In the genomic region with DNA sequence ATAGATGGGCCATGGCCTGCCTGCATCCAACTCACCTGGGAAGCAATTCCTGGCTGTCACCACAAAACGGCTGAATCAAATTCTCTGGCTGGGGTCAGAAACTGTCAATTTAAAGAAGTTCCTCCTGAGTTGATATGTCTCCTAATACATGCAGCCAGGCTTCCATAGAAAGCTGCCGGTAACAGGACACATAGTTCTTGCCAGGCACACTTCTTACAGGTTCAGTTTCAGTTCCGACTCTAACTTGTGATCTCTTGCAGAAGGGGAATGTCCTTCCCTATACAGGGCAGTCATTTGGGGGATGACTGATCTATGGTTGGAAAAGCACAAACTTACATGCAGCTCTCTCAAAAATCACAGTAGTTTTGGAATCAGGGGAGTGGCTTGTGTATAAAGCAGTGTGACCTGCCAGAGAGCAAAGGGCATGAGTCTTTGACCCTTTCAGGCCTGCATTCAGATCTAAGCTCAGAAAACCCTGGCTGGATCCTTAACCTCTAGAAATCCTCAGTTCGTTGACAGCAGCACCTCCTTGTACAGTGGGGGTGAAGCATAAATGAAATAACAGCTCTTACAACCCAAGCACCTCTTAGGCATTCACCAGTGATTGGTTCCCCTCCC, we compare ENCODE assay signal across 19 cellular contexts.
"Had no signal": no experiment of that assay in that cellular context is flagged by ENCODE, and none has a peak within 500 bp of the region (broad histone marks: within the 10 kb centered on the region; RNA-seq: fewer than 3 reads in every experiment).

No MANE protein-coding gene starts in this region.

- H3K4me1 ChIP-seq: colonic mucosa, neural progenitor cell had no signal

- ATAC-seq: activated T-cell treated with anti-CD3 and anti-CD28 coated beads, Interleukin-2, amount 50 U/mL, for 72 hours; heart right ventricle; naive thymus-derived CD8-positive, alpha-beta T cell; stimulated activated memory B cell treated with anti-CD40 and anti-IgM and Interleukin-4, amounts not matched to agents 10 μg/mL and 1 μg/mL and 100 μg/mL, for 72 hours had no signal

- H3K36me3 ChIP-seq: colonic mucosa, heart right ventricle, neural progenitor cell, sigmoid colon had no signal

- H3K9me3 ChIP-seq: colonic mucosa, heart right ventricle, sigmoid colon had no signal

- H3K27ac ChIP-seq: colonic mucosa, epithelial cell of prostate, heart right ventricle, neural progenitor cell, sigmoid colon had no signal

- H3K27me3 ChIP-seq: colonic mucosa, heart right ventricle, neural progenitor cell, sigmoid colon had no signal

- DNase-seq: activated B cell treated with CpG ODN at 0.5 μM for 24 hours; activated CD4-positive, alpha-beta memory T cell treated with anti-CD3 and anti-CD28 coated beads, Interleukin-2, amount 10 ng/mL, durations not matched to agents 7 days and 5 days; activated CD4-positive, alpha-beta T cell treated with anti-CD3 and anti-CD28 coated beads for 4 hours; activated effector memory CD4-positive, alpha-beta T cell treated with Interleukin-2 at 50 U/mL for 16 hours; activated naive CD4-positive, alpha-beta T cell treated with anti-CD3 and anti-CD28 coated beads for 36 hours; activated T-cell treated with anti-CD3 and anti-CD28 coated beads, Interleukin-2, amount 50 U/mL, for 72 hours; amygdala; colonic mucosa; heart right ventricle; kidney; naive thymus-derived CD8-positive, alpha-beta T cell; sigmoid colon; stimulated activated CD4-positive, alpha-beta T cell treated with anti-CD3 and anti-CD28 coated beads, Interleukin-15, amount 100 ng/mL, for 24 hours; T1000 had no signal

- H3K4me3 ChIP-seq: colonic mucosa, heart right ventricle, lung, neural progenitor cell, sigmoid colon, smooth muscle cell had no signal
